3 cellular contexts compared by ENCODE assay signal in the genomic region with DNA sequence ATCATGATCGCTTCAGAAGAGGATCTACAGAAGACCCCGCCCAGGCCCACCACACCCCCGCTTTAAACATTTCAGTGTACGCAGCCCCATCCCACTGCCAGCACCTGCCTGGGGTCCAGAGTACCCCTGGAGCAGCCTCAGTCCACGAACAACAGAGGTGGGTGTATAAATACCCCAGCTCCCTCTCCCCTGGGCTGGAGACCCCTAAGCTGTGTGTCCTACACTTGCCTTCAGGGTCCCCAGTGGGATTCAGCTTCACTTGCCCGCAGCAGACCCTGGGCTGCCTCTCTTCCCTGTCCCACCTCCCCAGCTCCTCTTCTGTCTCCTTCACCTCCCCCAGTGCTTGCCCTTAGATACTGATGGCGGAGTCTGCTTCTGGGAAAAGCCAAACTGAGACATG.
"Had no signal": no experiment of that assay in that cellular context is flagged by ENCODE, and none has a peak within 500 bp of the region (broad histone marks: within the 10 kb centered on the region; RNA-seq: fewer than 3 reads in every experiment).

No MANE protein-coding gene starts in this region.

- H3K4me3 ChIP-seq: GM12878 had no signal

- DNase-seq: GDM1, GF-D8 had no signal

- ATAC-seq: GM12878 had no signal
